ENCODE assay signal across 10 cellular contexts in the genomic region with DNA sequence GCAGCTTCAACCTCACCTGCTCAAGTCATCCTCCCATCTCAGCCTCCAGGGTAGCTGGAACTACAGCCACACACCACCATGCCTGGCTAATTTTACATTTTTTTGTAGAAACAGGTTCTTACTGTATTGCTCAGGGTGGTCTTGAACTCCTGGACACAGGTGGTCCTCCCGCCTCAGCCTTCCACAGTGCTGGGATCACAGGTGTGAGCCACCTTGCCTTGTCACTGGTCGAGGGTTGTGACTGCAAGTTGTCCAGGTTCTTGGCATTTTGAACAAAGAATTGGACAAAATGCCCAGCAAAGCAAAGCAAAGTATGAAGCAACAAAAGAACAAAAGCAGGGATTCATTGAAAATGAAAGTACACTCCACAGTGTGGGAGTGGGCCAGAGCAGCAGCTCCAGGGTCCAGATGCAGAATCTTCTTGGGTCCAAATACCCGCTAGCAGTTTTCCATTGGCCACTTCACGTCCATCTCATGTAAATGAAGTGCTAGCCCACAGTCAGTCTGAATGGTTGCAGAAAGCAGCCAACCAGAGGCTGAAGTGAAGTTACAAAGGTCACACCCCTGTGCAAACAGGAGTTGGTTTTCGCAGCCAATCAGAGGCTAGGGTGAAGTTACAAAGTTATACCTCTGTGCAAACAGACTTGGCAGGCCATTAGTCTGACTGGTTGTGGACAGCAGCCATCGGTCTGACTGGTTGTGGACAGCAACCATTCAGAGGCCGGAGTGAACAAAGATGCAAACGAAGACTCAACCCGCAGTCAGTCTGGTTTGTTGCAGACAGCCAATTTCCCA.
A peak's percentile ranks its signal among the peaks of the same experiment; 100 is the strongest.
DNase-seq lines count a peak whose midpoint lies in the region; TF ChIP-seq lines count a peak whose summit lies in the region.
"Had no signal": no experiment of that assay in that cellular context is flagged by ENCODE, and none has a peak within 500 bp of the region (broad histone marks: within the 10 kb centered on the region; RNA-seq: fewer than 3 reads in every experiment).

No MANE protein-coding gene starts in this region.

- no peak for TF ChIP-seq CTCF in astrocyte of the cerebellum (IDR thresholded peaks at IDR 0.05; ENCODE audit: low read depth, low read length, missing control alignments)
- no peak for TF ChIP-seq CTCF in left ventricle myocardium inferior (IDR thresholded peaks at IDR 0.05; ENCODE audit: borderline replicate concordance)
- no peak for TF ChIP-seq CTCF in RWPE1 (conservative IDR thresholded peaks at IDR 0.05; ENCODE audit: low read depth)
- TF ChIP-seq CTCF in uterus (IDR thresholded peaks at IDR 0.05) = no peak
- no peak for TF ChIP-seq CTCF in spleen (IDR thresholded peaks at IDR 0.05 in 8 of 11, conservative IDR thresholded peaks at IDR 0.05 in 3 of 11)

- POLR2A ChIA-PET in RWPE1 (lab: Yijun Ruan, JAX; ENCODE audit: low non-redundant PET) = no interaction called here

- TF ChIP-seq POLR2A in uterus (IDR thresholded peaks at IDR 0.05) = no peak
- no peak for TF ChIP-seq POLR2A in spleen (IDR thresholded peaks at IDR 0.05)

- H3K27me3 ChIP-seq in left ventricle myocardium inferior (ENCODE audit: low read depth) = no peaks in the 10 kb centered on the region
- H3K27me3 ChIP-seq in uterus = no peaks in the 10 kb centered on the region
- H3K27me3 ChIP-seq in spleen (replicated peaks in 1 of 7) = no peaks in the 10 kb centered on the region

- in situ Hi-C loops in astrocyte of the cerebellum (cut with HindIII; ENCODE audit: low sequenced_read_pairs) = no loop called here

- H3K27ac ChIP-seq in left ventricle myocardium inferior (replicated peaks) (peak overlapping the region; percentile 59), RWPE1 (no peak overlapping the region), uterus (no peak overlapping the region), spleen (no peak overlapping the region)

- no peaks in the 10 kb centered on the region for H3K36me3 ChIP-seq in left ventricle myocardium inferior
- no peaks in the 10 kb centered on the region for H3K36me3 ChIP-seq in uterus
- H3K36me3 ChIP-seq in spleen = no peaks in the 10 kb centered on the region

- peak; percentile 7 for DNase-seq in HT1080 (ENCODE audit: low read depth)
- peak; percentile 22 for DNase-seq in astrocyte of the cerebellum (ENCODE audit: low read depth)
- no peak for DNase-seq in left ventricle myocardium inferior
- peak; percentile 85 for DNase-seq in renal cortical epithelial cell (ENCODE audit: low read depth)
- DNase-seq in RWPE1 (ENCODE audit: low spot score) = no peak
- no peak for DNase-seq in SKM-1 (lab: John Stamatoyannopoulos, UW; ENCODE audit: unreplicated experiment)
- no peak for DNase-seq in uterus
- DNase-seq in spleen = no peak
- DNase-seq: DMS79 treated with DMSO at 0.1 percent for 48 hours, NCI-H82 had no signal

- no peak overlapping the region for H3K4me3 ChIP-seq in astrocyte of the cerebellum (ENCODE audit: low read depth, low read length)
- H3K4me3 ChIP-seq in left ventricle myocardium inferior = no peak overlapping the region
- H3K4me3 ChIP-seq in uterus = no peak overlapping the region
- H3K4me3 ChIP-seq in spleen = no peak overlapping the region

- H3K9me3 ChIP-seq in left ventricle myocardium inferior (replicated peaks) = no peaks in the 10 kb centered on the region
- no peaks in the 10 kb centered on the region for H3K9me3 ChIP-seq in uterus
- H3K9me3 ChIP-seq in spleen = no peaks in the 10 kb centered on the region

- WGBS in spleen, 5 donors = 77 to 93% (median 88%) methylated on average over 9 of the region's 9 CpGs

- peaks cover 47% of the 10 kb centered on the region for H3K4me1 ChIP-seq in left ventricle myocardium inferior
- H3K4me1 ChIP-seq in uterus = no peaks in the 10 kb centered on the region
- H3K4me1 ChIP-seq in spleen = peaks cover 0 to 12% (median 3%) of the 10 kb centered on the region in 6 donors

- CTCF ChIA-PET in RWPE1 (lab: Yijun Ruan, JAX) = interaction anchor here (0.6 kb wide), 1 partner anchor 181 kb away, joined by 4 read pairs; a partner anchor contains a TSS

- intact Hi-C loops in left ventricle myocardium inferior (cut with micrococcal nuclease) = loop anchor here (10.0 kb wide), 2 partner anchors 180 to 440 kb away; a partner anchor contains a TSS
- intact Hi-C loops in uterus (cut with DNase I; ENCODE audit: low total_unique reads) = loop anchor here (10.0 kb wide), 1 partner anchor 440 kb away; no protein-coding TSS in a partner anchor
- intact Hi-C loops in spleen (cut with DNase I; ENCODE audit: low total_unique reads) = no loop called here

Comparison
In these comparisons a context has a peak if more than half of its experiments do, and no peak if none do; other contexts are left out.
1. DNase-seq: peak in HT1080 (single experiment), astrocyte of the cerebellum (single experiment) and renal cortical epithelial cell (single experiment); none in left ventricle myocardium inferior (single experiment), RWPE1 (single experiment), SKM-1 (single experiment), uterus (0 of 2) and spleen (single experiment).